In the genomic region with DNA sequence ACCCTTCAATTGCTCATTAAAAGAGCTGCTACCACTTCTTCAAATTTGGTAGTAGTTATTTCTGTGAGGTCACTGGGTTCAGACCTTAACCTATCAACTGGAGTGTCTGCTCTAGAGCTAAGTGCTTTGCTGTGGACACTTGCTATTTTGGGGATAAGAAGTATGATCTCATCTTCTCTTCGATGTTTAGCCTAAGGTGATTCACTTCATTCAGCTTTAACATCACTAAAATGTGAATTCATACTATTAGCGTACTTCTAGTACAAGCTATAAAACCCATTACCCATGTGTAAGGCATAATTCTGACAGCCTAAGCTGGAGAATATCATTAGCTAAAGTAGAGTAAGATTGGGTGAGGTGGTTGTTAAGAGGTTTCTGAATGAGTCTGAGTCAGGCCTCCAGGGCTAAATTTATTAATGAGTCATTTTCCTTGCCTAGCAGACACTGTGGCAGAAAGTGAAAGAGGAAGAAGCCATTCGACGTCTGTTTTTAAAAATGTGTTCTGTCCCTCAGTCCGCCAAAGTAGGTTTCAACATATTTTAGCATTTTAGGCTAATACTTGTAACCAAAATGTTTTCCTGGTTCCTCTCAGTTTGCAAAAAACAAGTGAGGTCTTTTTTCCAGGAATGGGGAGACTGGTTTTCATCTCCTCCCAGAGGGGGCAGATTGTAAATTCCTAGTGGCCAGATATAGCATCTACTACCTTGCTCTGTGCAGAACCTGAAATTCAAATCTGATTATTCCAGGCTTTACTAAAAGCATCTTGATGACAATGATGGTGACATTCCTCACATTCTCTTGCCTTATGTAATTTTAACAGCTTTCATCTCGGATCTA, we compare ENCODE assay signal across 8 cellular contexts.
DNase-seq lines count a peak whose midpoint lies in the region; ATAC-seq and TF ChIP-seq lines count a peak whose summit lies in the region.

No MANE protein-coding gene starts in this region.

- H3K36me3 Mint-ChIP-seq in CD4-positive, alpha-beta T cell (ENCODE audit: low read depth), result no peaks in the 10 kb centered on the region
- no peaks in the 10 kb centered on the region for H3K36me3 Mint-ChIP-seq in naive B cell

- H3K4me3 Mint-ChIP-seq in CD4-positive, alpha-beta T cell, result peak overlapping the region; percentile 53
- H3K4me3 Mint-ChIP-seq in naive B cell, result peak overlapping the region; percentile 20 to 75 (median 56)

- intact Hi-C loops in CD4-positive, alpha-beta T cell (cut with DNase I, micrococcal nuclease), result no loop called here

- peaks cover 20% of the 10 kb centered on the region for H3K4me1 Mint-ChIP-seq in CD4-positive, alpha-beta T cell (ENCODE audit: low read depth)
- peaks cover 5 to 25% (median 13%) of the 10 kb centered on the region in 3 donors for H3K4me1 Mint-ChIP-seq in naive B cell

- POLR2A ChIA-PET in CD4-positive, alpha-beta T cell (lab: Charles Lee), result no interaction called here

- no peak overlapping the region for H3K27ac ChIP-seq in CD4-positive, alpha-beta T cell (ENCODE audit: low read depth, low read length)

- ATAC-seq in CD4-positive, alpha-beta T cell (ENCODE audit: poor library complexity), result peak; percentile 54
- peak; percentile 98 for ATAC-seq in GM19372 (IDR thresholded peaks at IDR 0.05; ENCODE audit: low read depth, unreplicated experiment)
- peak; percentile 98 for ATAC-seq in HG03175 (IDR thresholded peaks at IDR 0.05; ENCODE audit: unreplicated experiment)
- peak; percentile 97 to 98 for ATAC-seq in naive B cell (ENCODE audit: low read depth in 2 of 2)

- H3K27me3 Mint-ChIP-seq in CD4-positive, alpha-beta T cell, result peaks cover 6% of the 10 kb centered on the region
- H3K27me3 Mint-ChIP-seq in naive B cell, result no peaks in the 10 kb centered on the region

- DNase-seq in CD4-positive, alpha-beta T cell, result no peak
- DNase-seq in SIG-M5 treated with dmso at 0.1 percent for 504 hours (lab: John Stamatoyannopoulos, UW; ENCODE audit: unreplicated experiment) (peak; percentile 98), epidermal melanocyte (ENCODE audit: insufficient read length, low spot score) (peak; percentile 47), naive B cell (peak; percentile 54), DMS153 (lab: John Stamatoyannopoulos, UW) (no peak), DMS114 treated with DMSO at 0.1 percent for 48 hours (lab: John Stamatoyannopoulos, UW; ENCODE audit: unreplicated experiment) (no peak)

- no peak for TF ChIP-seq CTCF in CD4-positive, alpha-beta T cell (IDR thresholded peaks at IDR 0.05)

- H3K9me3 Mint-ChIP-seq in CD4-positive, alpha-beta T cell, result no peaks in the 10 kb centered on the region
- H3K9me3 Mint-ChIP-seq in naive B cell, result no peaks in the 10 kb centered on the region

- CTCF ChIA-PET in CD4-positive, alpha-beta T cell (lab: Charles Lee), result no interaction called here

- H3K9me3 ChIP-seq in CD4-positive, alpha-beta T cell (ENCODE audit: control insufficient read depth, low read length), result no peaks in the 10 kb centered on the region

- no peak overlapping the region for H3K27ac Mint-ChIP-seq in CD4-positive, alpha-beta T cell
- peak overlapping the region in 2 of 6 donors; percentile 13 to 39 for H3K27ac Mint-ChIP-seq in naive B cell

- no peaks in the 10 kb centered on the region for H3K27me3 ChIP-seq in CD4-positive, alpha-beta T cell (ENCODE audit: control insufficient read depth, insufficient read depth, low read length)

Comparison
In these comparisons a context has a peak if more than half of its experiments do, and no peak if none do; other contexts are left out.
1. DNase-seq: peak in SIG-M5 treated with dmso at 0.1 percent for 504 hours (single experiment), epidermal melanocyte (single experiment) and naive B cell (single experiment); none in CD4-positive, alpha-beta T cell (0 of 10), DMS153 (single experiment) and DMS114 treated with DMSO at 0.1 percent for 48 hours (single experiment).
2. Peak in every context shown above with its lines, with median percentiles within 50 percentile points of each other: ATAC-seq.